In genomic region chr13:61144301-61144700, GRCh38 we compare ENCODE assay signal across 18 cellular contexts.
DNase-seq lines count a peak whose midpoint lies in the region; ATAC-seq, FAIRE-seq and TF ChIP-seq lines count a peak whose summit lies in the region.
"Had no signal": no experiment of that assay in that cellular context is flagged by ENCODE, and none has a peak within 500 bp of the region (broad histone marks: within the 10 kb centered on the region; RNA-seq: fewer than 3 reads in every experiment).

No MANE protein-coding gene starts in this region.

- FAIRE-seq in frontal cortex (lab: Jason Lieb, UNC): no peak
- FAIRE-seq: GM19239, H1 had no signal

- no peak overlapping the region for H3K4me3 Mint-ChIP-seq in activated T-cell treated with anti-CD3 and anti-CD28 coated beads, Interleukin-2, amount 50 U/mL, for 4 hours
- H3K4me3 Mint-ChIP-seq: CD8-positive, alpha-beta memory T cell had no signal

- H3K27ac ChIP-seq in right atrium auricular region (peak overlapping the region in 1 of 2 donors; percentile 3), esophagus muscularis mucosa (replicated peaks in 1 of 4) (peak overlapping the region in 3 of 4 donors; percentile 10 to 47 (median 34))
- H3K27ac ChIP-seq: BLaER1 had no signal

- no peaks in the 10 kb centered on the region for H3K4me1 ChIP-seq in right atrium auricular region
- peaks cover 0 to 39% (median 18%) of the 10 kb centered on the region in 4 donors for H3K4me1 ChIP-seq in esophagus muscularis mucosa

- no peak for TF ChIP-seq CTCF in right atrium auricular region (IDR thresholded peaks at IDR 0.05)
- TF ChIP-seq CTCF in esophagus muscularis mucosa (IDR thresholded peaks at IDR 0.05): no peak

- H3K27me3 Mint-ChIP-seq in activated T-cell treated with anti-CD3 and anti-CD28 coated beads, Interleukin-2, amount 50 U/mL, for 4 hours (ENCODE audit: low read depth): no peaks in the 10 kb centered on the region
- H3K27me3 Mint-ChIP-seq: CD8-positive, alpha-beta memory T cell had no signal

- H3K27me3 ChIP-seq in right atrium auricular region (no peaks in the 10 kb centered on the region), esophagus muscularis mucosa (no peaks in the 10 kb centered on the region)
- H3K27me3 ChIP-seq: BLaER1 had no signal

- no peak for TF ChIP-seq POLR2A in esophagus muscularis mucosa (IDR thresholded peaks at IDR 0.05; ENCODE audit: low read depth)

- no peaks in the 10 kb centered on the region for H3K4me1 Mint-ChIP-seq in activated T-cell treated with anti-CD3 and anti-CD28 coated beads, Interleukin-2, amount 50 U/mL, for 4 hours (ENCODE audit: low read depth)
- H3K4me1 Mint-ChIP-seq: CD8-positive, alpha-beta memory T cell had no signal

- no peaks in the 10 kb centered on the region for H3K36me3 ChIP-seq in right atrium auricular region
- no peaks in the 10 kb centered on the region for H3K36me3 ChIP-seq in esophagus muscularis mucosa
- H3K36me3 ChIP-seq: BLaER1, HAP-1 had no signal

- intact Hi-C loops in Right ventricle myocardium superior (cut with DNase I): no loop called here
- intact Hi-C loops in esophagus muscularis mucosa (cut with DNase I): no loop called here
- intact Hi-C loops in left ventricle myocardium superior (cut with micrococcal nuclease): no loop called here

- H3K9me3 Mint-ChIP-seq in activated T-cell treated with anti-CD3 and anti-CD28 coated beads, Interleukin-2, amount 50 U/mL, for 4 hours: peaks cover 31% of the 10 kb centered on the region

- WGBS in esophagus muscularis mucosa: 29% methylated on average over 1 of the region's 1 CpG

- no peak overlapping the region for H3K4me3 ChIP-seq in right atrium auricular region
- no peak overlapping the region for H3K4me3 ChIP-seq in esophagus muscularis mucosa
- H3K4me3 ChIP-seq: BLaER1, HAP-1 had no signal

- ATAC-seq in Right ventricle myocardium superior (ENCODE audit: poor library complexity): peak; percentile 82
- peak; percentile 68 for ATAC-seq in left ventricle myocardium superior
- ATAC-seq in GM19395 (IDR thresholded peaks at IDR 0.05; ENCODE audit: unreplicated experiment): no peak
- ATAC-seq in activated T-cell treated with anti-CD3 and anti-CD28 coated beads, Interleukin-2, amount 50 U/mL, for 4 hours: no peak

- H3K9me3 ChIP-seq in right atrium auricular region: no peaks in the 10 kb centered on the region
- H3K9me3 ChIP-seq in esophagus muscularis mucosa: no peaks in the 10 kb centered on the region
- H3K9me3 ChIP-seq: HAP-1 had no signal

- no peaks in the 10 kb centered on the region for H3K36me3 Mint-ChIP-seq in activated T-cell treated with anti-CD3 and anti-CD28 coated beads, Interleukin-2, amount 50 U/mL, for 4 hours (ENCODE audit: insufficient read depth)
- H3K36me3 Mint-ChIP-seq: CD8-positive, alpha-beta memory T cell had no signal

- no peak for TF ChIP-seq EP300 in esophagus muscularis mucosa (IDR thresholded peaks at IDR 0.05)

- DNase-seq in Right ventricle myocardium superior: no peak
- DNase-seq in right atrium auricular region (ENCODE audit: low spot score): no peak
- no peak for DNase-seq in esophagus muscularis mucosa (ENCODE audit: extremely low spot score)
- no peak for DNase-seq in left ventricle myocardium superior
- no peak for DNase-seq in frontal cortex (ENCODE audit: low spot score in 2 of 2)
- no peak for DNase-seq in activated T-cell treated with anti-CD3 and anti-CD28 coated beads, Interleukin-2, amount 50 U/mL, for 4 hours
- no peak for DNase-seq in NCI-H2227 (lab: John Stamatoyannopoulos, UW; ENCODE audit: unreplicated experiment)
- DNase-seq: 8988T; AML-193; Caco-2; CD8-positive, alpha-beta memory T cell; DND-41; GF-D8 had no signal

Comparison
In these comparisons a context has a peak if more than half of its experiments do, and no peak if none do; other contexts are left out.
1. ATAC-seq: peak in Right ventricle myocardium superior (single experiment) and left ventricle myocardium superior (single experiment); none in GM19395 (single experiment) and activated T-cell treated with anti-CD3 and anti-CD28 coated beads, Interleukin-2, amount 50 U/mL, for 4 hours (0 of 2).